ENCODE assay signal across 8 cellular contexts in genomic region chr19:55383789-55384575, GRCh38. TPM values are rescaled to one million over a fixed set of nuclear protein-coding genes. Genes with fewer than 3 reads are reported as not detected.
DNase-seq lines count a peak whose midpoint lies in the region; ATAC-seq lines count a peak whose summit lies in the region.

TMEM238 (minus strand) TSS chr19:55384292; CDS start chr19:55384259, 33 bp downstream.

- H3K27ac ChIP-seq in BLaER1 treated with 17β-estradiol and CSF1 and Interleukin-3, amounts not matched to agents 10 nM and 100 nM, result peak within 1 kb of the TSS; percentile 85 to 95 (median 92)
- H3K27ac ChIP-seq in GM23248, result peak within 1 kb of the TSS; percentile 71

- WGBS in GM23248 (ENCODE audit: low coverage in 1 of 2, low lambda C conversion rate in 2 of 2, missing lambda C conversion rate in 2 of 2), 2 experiments, result 9 to 11% methylated on average over 74 to 89 of the region's 108 CpGs

- H3K27ac Mint-ChIP-seq in natural killer cell treated with Interleukin-12 subunit alpha and Interleukin-12 subunit beta and Interleukin-15 and Interleukin-18, amount 100 ng/mL, for 72 hours, result peak within 1 kb of the TSS; percentile 98 to 99

- H3K4me3 ChIP-seq in BLaER1 treated with 17β-estradiol and CSF1 and Interleukin-3, amounts not matched to agents 10 nM and 100 nM, result peak within 1 kb of the TSS; percentile 81 to 99 (median 94)
- peak within 1 kb of the TSS; percentile 94 for H3K4me3 ChIP-seq in GM23248

- H3K4me1 ChIP-seq in BLaER1 treated with 17β-estradiol and CSF1 and Interleukin-3, amounts not matched to agents 10 nM and 100 nM, result peaks cover 42 to 55% (median 47%) of the 10 kb centered on the region in 10 experiments
- H3K4me1 ChIP-seq in GM23248 (ENCODE audit: insufficient read depth), result peaks cover 32% of the 10 kb centered on the region

- no peaks in the 10 kb centered on the region for H3K9me2 ChIP-seq in GM23248 (ENCODE audit: insufficient read depth)

- ATAC-seq in natural killer cell treated with Interleukin-12 subunit alpha and Interleukin-12 subunit beta and Interleukin-15 and Interleukin-18, amount 100 ng/mL, for 72 hours, result peak; percentile 4 to 24

- no peaks in the 10 kb centered on the region for H3K27me3 ChIP-seq in BLaER1 treated with 17β-estradiol and CSF1 and Interleukin-3, amounts not matched to agents 10 nM and 100 nM
- no peaks in the 10 kb centered on the region for H3K27me3 ChIP-seq in GM23248 (replicated peaks; ENCODE audit: insufficient read depth)

- peaks cover 52 to 55% of the 10 kb centered on the region in 2 donors for H3K4me1 Mint-ChIP-seq in natural killer cell treated with Interleukin-12 subunit alpha and Interleukin-12 subunit beta and Interleukin-15 and Interleukin-18, amount 100 ng/mL, for 72 hours (ENCODE audit: low read depth in 2 of 2)

- peak within 1 kb of the TSS; percentile 91 for H2AFZ ChIP-seq in GM23248

- in situ Hi-C loops in GM23248 (cut with MboI), result no loop called here

- H3K9me3 Mint-ChIP-seq in natural killer cell treated with Interleukin-12 subunit alpha and Interleukin-12 subunit beta and Interleukin-15 and Interleukin-18, amount 100 ng/mL, for 72 hours, result no peaks in the 10 kb centered on the region

- H4K20me1 ChIP-seq in BLaER1 treated with 17β-estradiol and CSF1 and Interleukin-3, amounts not matched to agents 10 nM and 100 nM, result peaks cover 31 to 32% (median 32%) of the 10 kb centered on the region in 11 experiments
- H4K20me1 ChIP-seq in GM23248 (ENCODE audit: insufficient read depth), result peaks cover 16% of the 10 kb centered on the region; the same call in 1 of the 2 replicates

- H3K27me3 Mint-ChIP-seq in natural killer cell treated with Interleukin-12 subunit alpha and Interleukin-12 subunit beta and Interleukin-15 and Interleukin-18, amount 100 ng/mL, for 72 hours, result no peaks in the 10 kb centered on the region

- H3K36me3 Mint-ChIP-seq in natural killer cell treated with Interleukin-12 subunit alpha and Interleukin-12 subunit beta and Interleukin-15 and Interleukin-18, amount 100 ng/mL, for 72 hours, result peaks cover 11% of the 10 kb centered on the region

- H3K4me3 Mint-ChIP-seq in natural killer cell treated with Interleukin-12 subunit alpha and Interleukin-12 subunit beta and Interleukin-15 and Interleukin-18, amount 100 ng/mL, for 72 hours, result peak within 1 kb of the TSS; percentile 98

- peak; percentile 86 for DNase-seq in GM23248
- peak; percentile 60 for DNase-seq in NOMO-1 treated with dmso at 0.1 percent for 144 hours (lab: John Stamatoyannopoulos, UW; ENCODE audit: unreplicated experiment)
- DNase-seq in activated effector memory CD4-positive, alpha-beta T cell treated with anti-CD3 and anti-CD28 coated beads, Interleukin-2, amount 50 U/mL, for 16 hours, result peak; percentile 80
- peak; percentile 31 for DNase-seq in fibroblast of the conjunctiva (ENCODE audit: low read depth)
- DNase-seq in natural killer cell treated with Interleukin-12 subunit alpha and Interleukin-12 subunit beta and Interleukin-15 and Interleukin-18, amount 100 ng/mL, for 72 hours (ENCODE audit: low spot score), result no peak
- DNase-seq in ureter (ENCODE audit: low spot score), result peak; percentile 70
- no peak for DNase-seq in effector CD8-positive, alpha-beta T cell (lab: John Stamatoyannopoulos, UW)

- peak within 1 kb of the TSS; percentile 90 to 99 (median 96) for H3K9ac ChIP-seq in BLaER1 treated with 17β-estradiol and CSF1 and Interleukin-3, amounts not matched to agents 10 nM and 100 nM
- H3K9ac ChIP-seq in GM23248, result peak within 1 kb of the TSS; percentile 92

- H3K36me3 ChIP-seq in BLaER1 treated with 17β-estradiol and CSF1 and Interleukin-3, amounts not matched to agents 10 nM and 100 nM, result peaks cover 26 to 29% (median 27%) of the 10 kb centered on the region in 11 experiments
- H3K36me3 ChIP-seq in GM23248 (ENCODE audit: low read depth), result peaks cover 21% of the 10 kb centered on the region; the same call in 1 of the 2 replicates

- H3K4me2 ChIP-seq in BLaER1 treated with 17β-estradiol and CSF1 and Interleukin-3, amounts not matched to agents 10 nM and 100 nM, result peak within 1 kb of the TSS; percentile 95 to 100 (median 100)
- H3K4me2 ChIP-seq in GM23248 (ENCODE audit: unreplicated experiment), result peak within 1 kb of the TSS; percentile 88

- peaks cover 7% of the 10 kb centered on the region; the same call in 1 of the 2 replicates for H3F3A ChIP-seq in GM23248 (ENCODE audit: insufficient read depth)

- no peaks in the 10 kb centered on the region for H3K9me3 ChIP-seq in BLaER1 treated with 17β-estradiol and CSF1 and Interleukin-3, amounts not matched to agents 10 nM and 100 nM (replicated peaks in 1 of 11)
- no peaks in the 10 kb centered on the region for H3K9me3 ChIP-seq in GM23248 (ENCODE audit: low read depth)

- peaks cover 32% of the 10 kb centered on the region for H3K79me2 ChIP-seq in GM23248 (ENCODE audit: insufficient read depth)

RNA-seq across cellular contexts. Expression of gene TMEM238, which starts in this region (rescaled TPM):
- total RNA-seq in GM23248 (2014; rRNA removed; shearing (Covaris generic)), result 0.97 and 1.8 TPM in 2 replicates
- not detected in 2 replicates for polyA plus RNA-seq in GM23248 (2016; fragmentation: Nextera tagmentation; extraction: Ambion mirVana)
- 1 to 10 TPM; 5.2 to 8.3 TPM for total RNA-seq in natural killer cell treated with Interleukin-12 subunit alpha and Interleukin-12 subunit beta and Interleukin-15 and Interleukin-18, amount 100 ng/mL, for 72 hours
- 20.8 TPM for total RNA-seq in ureter

Comparison
In these comparisons a context has a peak if more than half of its experiments do, and no peak if none do; other contexts are left out.
1. DNase-seq: peak in GM23248 (single experiment), NOMO-1 treated with dmso at 0.1 percent for 144 hours (single experiment), activated effector memory CD4-positive, alpha-beta T cell treated with anti-CD3 and anti-CD28 coated beads, Interleukin-2, amount 50 U/mL, for 16 hours (single experiment), fibroblast of the conjunctiva (single experiment) and ureter (single experiment); none in natural killer cell treated with Interleukin-12 subunit alpha and Interleukin-12 subunit beta and Interleukin-15 and Interleukin-18, amount 100 ng/mL, for 72 hours (single experiment) and effector CD8-positive, alpha-beta T cell (single experiment).